1 cellular context compared by ENCODE assay signal in the genomic region with DNA sequence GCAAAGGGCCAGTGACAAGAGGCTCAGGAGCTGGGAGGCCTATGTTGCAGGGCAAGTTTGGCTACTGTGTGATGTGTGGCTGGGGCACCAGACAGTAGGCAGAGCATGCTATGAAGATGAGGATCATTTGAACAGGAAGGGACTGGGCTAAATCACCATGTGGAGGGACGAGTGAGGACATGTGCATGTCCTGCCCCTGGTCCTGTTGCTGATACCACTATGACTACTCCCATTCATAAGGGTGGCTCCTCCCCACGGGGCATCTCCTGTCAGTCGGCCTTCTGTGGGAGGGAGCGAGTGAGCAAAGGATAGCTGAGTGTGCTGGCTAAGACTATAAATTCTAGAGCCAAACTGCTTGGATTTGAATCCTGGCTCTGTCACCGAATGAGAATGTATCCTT.
TF ChIP-seq lines count a peak whose summit lies in the region.

No MANE protein-coding gene starts in this region.

TF ChIP-seq in GM23338, 12 proteins besides CTCF, POLR2A, EP300 and RAD21 (continued from another document):
- no peak for TF ChIP-seq ZNF462 (CRISPR knock-in tag; IDR thresholded peaks at IDR 0.05)
- TF ChIP-seq NANOG (IDR thresholded peaks at IDR 0.05; ENCODE audit: borderline replicate concordance), result no peak
- no peak for TF ChIP-seq EZH2phosphoT487 (IDR thresholded peaks at IDR 0.05; ENCODE audit: unreplicated experiment)
- no peak for TF ChIP-seq JUNB (IDR thresholded peaks at IDR 0.05; ENCODE audit: unreplicated experiment)
- no peak for TF ChIP-seq CREB1 (CRISPR knock-in tag; IDR thresholded peaks at IDR 0.05; ENCODE audit: low read depth)
- no peak for TF ChIP-seq ETS1 (IDR thresholded peaks at IDR 0.05)
